Comparison of ENCODE assay signal across 1 cellular context in the genomic region with DNA sequence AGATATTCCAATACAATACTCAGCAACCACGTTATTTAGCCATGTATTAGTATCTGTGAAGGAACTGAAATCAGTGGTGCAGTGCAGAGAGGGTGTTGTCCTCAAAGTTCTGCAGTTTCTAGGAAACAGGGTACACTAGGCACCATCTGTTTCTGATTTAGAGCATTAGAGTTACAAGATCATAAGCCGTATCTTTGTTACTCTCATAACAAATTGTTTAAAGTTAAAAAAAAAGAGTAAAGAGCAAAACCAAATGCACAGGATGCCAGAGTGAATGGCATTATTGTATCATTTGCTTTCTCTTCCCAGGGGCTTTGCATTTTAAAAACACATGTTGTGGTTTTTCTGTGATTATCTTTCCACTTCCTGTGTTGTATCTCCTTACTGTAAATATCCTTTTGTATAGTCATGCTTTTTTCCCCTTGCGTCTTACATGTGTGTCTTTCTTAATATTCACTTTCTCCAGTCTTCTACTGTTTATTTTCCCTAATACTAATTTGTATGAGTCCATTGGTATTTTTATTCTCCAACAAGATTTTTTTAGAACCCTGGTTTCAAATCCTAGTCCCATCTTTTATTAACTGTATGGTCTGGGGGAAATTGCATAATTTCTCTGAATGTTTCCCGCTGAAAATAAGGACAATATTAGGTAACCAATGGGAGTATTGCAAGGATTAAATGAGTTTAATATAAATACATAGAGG.
TF ChIP-seq lines count a peak whose summit lies in the region.

No MANE protein-coding gene starts in this region.

TF ChIP-seq in WTC11, 78 proteins besides CTCF, POLR2A, EP300 and RAD21 (continued from another document):
- TF ChIP-seq, protein P1, sequence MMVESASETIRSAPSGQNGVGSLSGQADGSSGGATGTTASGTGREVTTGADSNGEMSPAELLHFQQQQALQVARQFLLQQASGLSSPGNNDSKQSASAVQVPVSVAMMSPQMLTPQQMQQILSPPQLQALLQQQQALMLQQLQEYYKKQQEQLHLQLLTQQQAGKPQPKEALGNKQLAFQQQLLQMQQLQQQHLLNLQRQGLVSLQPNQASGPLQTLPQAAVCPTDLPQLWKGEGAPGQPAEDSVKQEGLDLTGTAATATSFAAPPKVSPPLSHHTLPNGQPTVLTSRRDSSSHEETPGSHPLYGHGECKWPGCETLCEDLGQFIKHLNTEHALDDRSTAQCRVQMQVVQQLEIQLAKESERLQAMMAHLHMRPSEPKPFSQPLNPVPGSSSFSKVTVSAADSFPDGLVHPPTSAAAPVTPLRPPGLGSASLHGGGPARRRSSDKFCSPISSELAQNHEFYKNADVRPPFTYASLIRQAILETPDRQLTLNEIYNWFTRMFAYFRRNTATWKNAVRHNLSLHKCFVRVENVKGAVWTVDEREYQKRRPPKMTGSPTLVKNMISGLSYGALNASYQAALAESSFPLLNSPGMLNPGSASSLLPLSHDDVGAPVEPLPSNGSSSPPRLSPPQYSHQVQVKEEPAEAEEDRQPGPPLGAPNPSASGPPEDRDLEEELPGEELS (CRISPR knock-in tag; IDR thresholded peaks at IDR 0.05), result no peak
- TF ChIP-seq PRRX2 (CRISPR knock-in tag; IDR thresholded peaks at IDR 0.05) (no peak), CREM (CRISPR knock-in tag; IDR thresholded peaks at IDR 0.05) (no peak), ATF1 (CRISPR knock-in tag; IDR thresholded peaks at IDR 0.05) (no peak), ARID4B (CRISPR knock-in tag; IDR thresholded peaks at IDR 0.05; ENCODE audit: borderline replicate concordance) (no peak), TP53 (CRISPR knock-in tag; IDR thresholded peaks at IDR 0.05) (no peak)
- TF ChIP-seq, protein P2, sequence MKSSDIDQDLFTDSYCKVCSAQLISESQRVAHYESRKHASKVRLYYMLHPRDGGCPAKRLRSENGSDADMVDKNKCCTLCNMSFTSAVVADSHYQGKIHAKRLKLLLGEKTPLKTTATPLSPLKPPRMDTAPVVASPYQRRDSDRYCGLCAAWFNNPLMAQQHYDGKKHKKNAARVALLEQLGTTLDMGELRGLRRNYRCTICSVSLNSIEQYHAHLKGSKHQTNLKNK (CRISPR knock-in tag; IDR thresholded peaks at IDR 0.05), result no peak
